In the genomic region with DNA sequence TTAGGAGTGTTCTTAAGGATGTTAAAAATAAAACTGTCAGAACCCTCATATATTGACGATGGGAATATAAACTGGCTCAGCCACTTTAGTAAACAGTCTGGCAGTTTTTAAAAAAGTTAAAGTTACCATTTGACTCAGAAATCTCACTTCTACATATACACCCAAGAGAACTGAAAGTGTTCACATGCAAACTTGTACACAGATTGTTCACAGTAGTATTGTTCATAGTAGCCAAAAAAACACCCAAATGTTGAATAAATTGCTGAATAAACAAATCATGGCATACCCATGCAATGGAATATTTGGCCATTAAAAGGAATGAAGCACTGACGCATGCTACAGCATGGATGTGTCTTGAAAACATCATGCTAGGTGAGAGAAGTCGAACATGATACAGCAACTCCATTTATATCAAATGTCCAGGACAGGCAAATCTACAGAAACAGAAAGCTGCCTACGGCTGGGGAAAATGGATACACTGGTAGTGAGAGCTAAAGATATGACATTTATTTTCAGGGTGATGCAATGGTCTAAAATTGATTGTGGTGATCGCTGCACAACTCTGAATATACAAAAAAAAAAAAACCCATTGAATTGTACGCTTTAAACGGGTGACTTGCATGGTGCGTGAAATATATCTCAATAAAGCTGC, we compare ENCODE assay signal across 10 cellular contexts. TPM values are rescaled to one million over a fixed set of nuclear protein-coding genes. Genes with fewer than 3 reads are reported as not detected.
A peak's percentile ranks its signal among the peaks of the same experiment; 100 is the strongest.
DNase-seq lines count a peak whose midpoint lies in the region; ATAC-seq and TF ChIP-seq lines count a peak whose summit lies in the region.
"Had no signal": no experiment of that assay in that cellular context is flagged by ENCODE, and none has a peak within 500 bp of the region (broad histone marks: within the 10 kb centered on the region; RNA-seq: fewer than 3 reads in every experiment).

No MANE protein-coding gene starts in this region.

- DNase-seq in activated CD4-positive, alpha-beta T cell treated with anti-CD3 and anti-CD28 coated beads, Interleukin-2, amount 10 ng/mL, durations not matched to agents 24 days and 14 days, result no peak
- DNase-seq in activated CD4-positive, alpha-beta T cell treated with anti-CD3 and anti-CD28 coated beads for 4 hours, result no peak
- DNase-seq in nephron progenitor cell, result no peak
- no peak for DNase-seq in stimulated activated CD4-positive, alpha-beta T cell treated with anti-CD3 and anti-CD28 coated beads, Interleukin-15, amount 100 ng/mL, for 24 hours
- no peak for DNase-seq in mucosa of descending colon
- no peak for DNase-seq in smooth muscle cell (lab: John Stamatoyannopoulos, UW; ENCODE audit: unreplicated experiment)
- DNase-seq: SHP77 treated with DMSO at 0.1 percent for 48 hours had no signal

- H3K4me1 ChIP-seq in mucosa of descending colon (ENCODE audit: low read depth) (no peaks in the 10 kb centered on the region), smooth muscle cell (ENCODE audit: low read depth) (no peaks in the 10 kb centered on the region)

- peak overlapping the region; percentile 65 for H3K27ac Mint-ChIP-seq in activated CD4-positive, alpha-beta T cell treated with anti-CD3 and anti-CD28 coated beads, Interleukin-2, amount 10 ng/mL, durations not matched to agents 24 days and 14 days
- peak overlapping the region; percentile 96 for H3K27ac Mint-ChIP-seq in nephron progenitor cell
- H3K27ac Mint-ChIP-seq: activated naive CD4-positive, alpha-beta T cell treated with anti-CD3 and anti-CD28 coated beads for 36 hours had no signal

- 76% methylated on average over 8 of the region's 8 CpGs for WGBS in smooth muscle cell (ENCODE audit: low lambda C conversion rate)

- peaks cover 45% of the 10 kb centered on the region for H4K20me1 ChIP-seq in smooth muscle cell (ENCODE audit: low read depth)

- H3K9me3 Mint-ChIP-seq in activated CD4-positive, alpha-beta T cell treated with anti-CD3 and anti-CD28 coated beads, Interleukin-2, amount 10 ng/mL, durations not matched to agents 24 days and 14 days, result no peaks in the 10 kb centered on the region
- peaks cover 24% of the 10 kb centered on the region for H3K9me3 Mint-ChIP-seq in nephron progenitor cell
- H3K9me3 Mint-ChIP-seq: activated naive CD4-positive, alpha-beta T cell treated with anti-CD3 and anti-CD28 coated beads for 36 hours had no signal

- intact Hi-C loops in activated CD4-positive, alpha-beta T cell treated with anti-CD3 and anti-CD28 coated beads, Interleukin-2, amount 10 ng/mL, durations not matched to agents 24 days and 14 days (cut with micrococcal nuclease), result loop anchor here (1.0 to 5.0 kb wide), 2 partner anchors 193 to 260 kb away; no protein-coding TSS in a partner anchor
- intact Hi-C loops in mucosa of descending colon (cut with DNase I, micrococcal nuclease), result loop anchor here in 1 of 2 donors (5.0 to 10.0 kb wide), 2 partner anchors 140 to 193 kb away; partner anchors contain the start of gene TBC1D8

- peak; percentile 76 for ATAC-seq in GM21737 (IDR thresholded peaks at IDR 0.05; ENCODE audit: unreplicated experiment)
- peak; percentile 92 for ATAC-seq in HG03439 (IDR thresholded peaks at IDR 0.05; ENCODE audit: unreplicated experiment)
- no peak for ATAC-seq in mucosa of descending colon

- no peaks in the 10 kb centered on the region for H3K36me3 ChIP-seq in mucosa of descending colon (ENCODE audit: low read depth)
- H3K36me3 ChIP-seq in smooth muscle cell (ENCODE audit: low read depth), result peaks cover 8% of the 10 kb centered on the region

- no peak overlapping the region for H3K9ac ChIP-seq in smooth muscle cell (ENCODE audit: low read depth)

- H3K4me2 ChIP-seq in smooth muscle cell, result no peak overlapping the region

- H3K9me3 ChIP-seq in mucosa of descending colon (no peaks in the 10 kb centered on the region), smooth muscle cell (replicated peaks; ENCODE audit: low read depth) (no peaks in the 10 kb centered on the region)

- TF ChIP-seq CTCF in nephron progenitor cell (IDR thresholded peaks at IDR 0.05) (no peak), mucosa of descending colon (IDR thresholded peaks at IDR 0.05) (no peak), smooth muscle cell (IDR thresholded peaks at IDR 0.05; ENCODE audit: borderline replicate concordance, insufficient read depth, poor library complexity, severe bottlenecking) (no peak)

- peaks cover 20% of the 10 kb centered on the region for H3F3A ChIP-seq in smooth muscle cell (ENCODE audit: low read depth)

- no peaks in the 10 kb centered on the region for H3K27me3 ChIP-seq in smooth muscle cell (ENCODE audit: low read depth)

- no peak overlapping the region for H2AFZ ChIP-seq in smooth muscle cell (ENCODE audit: low read depth)

- peaks cover 63% of the 10 kb centered on the region for H3K36me3 Mint-ChIP-seq in activated CD4-positive, alpha-beta T cell treated with anti-CD3 and anti-CD28 coated beads, Interleukin-2, amount 10 ng/mL, durations not matched to agents 24 days and 14 days (ENCODE audit: low read depth)
- H3K36me3 Mint-ChIP-seq in nephron progenitor cell (ENCODE audit: low read depth), result peaks cover 94% of the 10 kb centered on the region

- H3K27ac ChIP-seq in smooth muscle cell (ENCODE audit: low read depth), result no peak overlapping the region

- H3K4me3 Mint-ChIP-seq in activated CD4-positive, alpha-beta T cell treated with anti-CD3 and anti-CD28 coated beads, Interleukin-2, amount 10 ng/mL, durations not matched to agents 24 days and 14 days, result no peak overlapping the region
- no peak overlapping the region for H3K4me3 Mint-ChIP-seq in nephron progenitor cell
- H3K4me3 Mint-ChIP-seq: activated naive CD4-positive, alpha-beta T cell treated with anti-CD3 and anti-CD28 coated beads for 36 hours had no signal

- H3K4me1 Mint-ChIP-seq in activated CD4-positive, alpha-beta T cell treated with anti-CD3 and anti-CD28 coated beads, Interleukin-2, amount 10 ng/mL, durations not matched to agents 24 days and 14 days, result peaks cover 25% of the 10 kb centered on the region
- peaks cover 12% of the 10 kb centered on the region for H3K4me1 Mint-ChIP-seq in nephron progenitor cell

- H3K79me2 ChIP-seq in smooth muscle cell (ENCODE audit: low read depth), result peaks cover 5% of the 10 kb centered on the region

- H3K4me3 ChIP-seq in mucosa of descending colon (no peak overlapping the region), smooth muscle cell (no peak overlapping the region)

- no peaks in the 10 kb centered on the region for H3K27me3 Mint-ChIP-seq in activated CD4-positive, alpha-beta T cell treated with anti-CD3 and anti-CD28 coated beads, Interleukin-2, amount 10 ng/mL, durations not matched to agents 24 days and 14 days
- peaks cover 5% of the 10 kb centered on the region for H3K27me3 Mint-ChIP-seq in nephron progenitor cell (ENCODE audit: low read depth, poor library complexity)

RNA-seq across cellular contexts. Expression of gene RPL31, which starts 10.1 kb away (rescaled TPM):
- total RNA-seq in activated CD4-positive, alpha-beta T cell treated with anti-CD3 and anti-CD28 coated beads, Interleukin-2, amount 10 ng/mL, durations not matched to agents 24 days and 14 days, result 1,154 and 1,159 TPM in 2 replicates
- total RNA-seq in mucosa of descending colon, result 1,000 to 10,000 TPM in 2 of 3 donors, 100 to 1,000 TPM in 1; 933 to 1,008 (median 1,005) TPM
- total RNA-seq in smooth muscle cell, result 1,508 and 1,659 TPM in 2 replicates
- polyA plus RNA-seq in smooth muscle cell, result 1,292 and 1,320 TPM in 2 replicates
